In genomic region chr16:56729736-56730662, GRCh38 we compare ENCODE assay signal across 8 cellular contexts. TPM values are rescaled to one million over a fixed set of nuclear protein-coding genes. Genes with fewer than 3 reads are reported as not detected.
DNase-seq lines count a peak whose midpoint lies in the region; ATAC-seq and TF ChIP-seq lines count a peak whose summit lies in the region.

Gene NUP93, plus strand, starts transcription at chr16:56730129. Its CDS starts 18,119 bp downstream, at chr16:56748248.

- H3K27me3 ChIP-seq in DOHH2 (ENCODE audit: control insufficient read depth, low read length): no peaks in the 10 kb centered on the region

- peak within 1 kb of the TSS; percentile 76 for H3K4me2 ChIP-seq in DOHH2 (ENCODE audit: low read length)

- peak within 1 kb of the TSS; percentile 100 for H3K4me3 ChIP-seq in DOHH2 (ENCODE audit: low read length)

- H3K79me2 ChIP-seq in DOHH2 (ENCODE audit: control insufficient read depth, low read length): peaks cover 54% of the 10 kb centered on the region

- H3K9me3 ChIP-seq in DOHH2 (ENCODE audit: control insufficient read depth, insufficient read depth, low read length): no peaks in the 10 kb centered on the region

- H3K4me1 ChIP-seq in DOHH2 (ENCODE audit: control insufficient read depth, low read length): peaks cover 46% of the 10 kb centered on the region

- DNase-seq in GOT3 (lab: John Stamatoyannopoulos, UW) (peak; percentile 68), LoVo (ENCODE audit: low spot score) (peak; percentile 94), RWPE1 (ENCODE audit: low spot score) (peak; percentile 93), fibroblast of peridontal ligament (ENCODE audit: extremely low read depth) (peak; percentile 92)
- peak; percentile 93 for DNase-seq in natural killer cell treated with Interleukin-12 subunit alpha and Interleukin-12 subunit beta and Interleukin-15 and Interleukin-18, amount 100 ng/mL, for 72 hours (ENCODE audit: low spot score)
- peak; percentile 93 for DNase-seq in stimulated activated naive CD4-positive, alpha-beta T cell treated with Interleukin-2 at 50 U/mL for 16 hours (lab: John Stamatoyannopoulos, UW)

- H3K9me2 ChIP-seq in DOHH2 (replicated peaks; ENCODE audit: control insufficient read depth, low read length): no peaks in the 10 kb centered on the region

- CTCF ChIA-PET in RWPE1 (lab: Yijun Ruan, JAX): interaction anchor here (0.6 kb wide), 1 partner anchor 199 kb away, joined by 4 read pairs; no protein-coding TSS in a partner anchor

- peaks cover 9% of the 10 kb centered on the region for H3K4me1 Mint-ChIP-seq in activated T-helper 17 cell treated with anti-CD3 and anti-CD28 coated beads, Interleukin-2, amount 50 U/mL, for 72 hours
- peaks cover 12 to 16% of the 10 kb centered on the region in 2 donors for H3K4me1 Mint-ChIP-seq in natural killer cell treated with Interleukin-12 subunit alpha and Interleukin-12 subunit beta and Interleukin-15 and Interleukin-18, amount 100 ng/mL, for 72 hours (ENCODE audit: low read depth in 2 of 2)

- no peaks in the 10 kb centered on the region for H3F3A ChIP-seq in DOHH2 (ENCODE audit: control insufficient read depth, insufficient read depth)

- no peaks in the 10 kb centered on the region for H3K27me3 Mint-ChIP-seq in activated T-helper 17 cell treated with anti-CD3 and anti-CD28 coated beads, Interleukin-2, amount 50 U/mL, for 72 hours
- H3K27me3 Mint-ChIP-seq in natural killer cell treated with Interleukin-12 subunit alpha and Interleukin-12 subunit beta and Interleukin-15 and Interleukin-18, amount 100 ng/mL, for 72 hours: no peaks in the 10 kb centered on the region

- H3K27ac ChIP-seq in DOHH2 (ENCODE audit: low read depth, low read length) (no peak within 1 kb of the TSS; the same call in 1 of the 2 replicates), RWPE1 (peak within 1 kb of the TSS; percentile 81)

- peaks cover 20% of the 10 kb centered on the region; the same call in 1 of the 2 replicates for H4K20me1 ChIP-seq in DOHH2 (ENCODE audit: control insufficient read depth, insufficient read depth, low read depth, low read length)

- peaks cover 10% of the 10 kb centered on the region for H3K36me3 ChIP-seq in DOHH2 (ENCODE audit: control insufficient read depth, low read length)

- peak within 1 kb of the TSS; percentile 96 for H3K27ac Mint-ChIP-seq in activated T-helper 17 cell treated with anti-CD3 and anti-CD28 coated beads, Interleukin-2, amount 50 U/mL, for 72 hours
- no peak within 1 kb of the TSS for H3K27ac Mint-ChIP-seq in natural killer cell treated with Interleukin-12 subunit alpha and Interleukin-12 subunit beta and Interleukin-15 and Interleukin-18, amount 100 ng/mL, for 72 hours

- H3K4me3 Mint-ChIP-seq in activated T-helper 17 cell treated with anti-CD3 and anti-CD28 coated beads, Interleukin-2, amount 50 U/mL, for 72 hours: no peak within 1 kb of the TSS
- no peak within 1 kb of the TSS for H3K4me3 Mint-ChIP-seq in natural killer cell treated with Interleukin-12 subunit alpha and Interleukin-12 subunit beta and Interleukin-15 and Interleukin-18, amount 100 ng/mL, for 72 hours

- H3K9me3 Mint-ChIP-seq in activated T-helper 17 cell treated with anti-CD3 and anti-CD28 coated beads, Interleukin-2, amount 50 U/mL, for 72 hours: no peaks in the 10 kb centered on the region
- H3K9me3 Mint-ChIP-seq in natural killer cell treated with Interleukin-12 subunit alpha and Interleukin-12 subunit beta and Interleukin-15 and Interleukin-18, amount 100 ng/mL, for 72 hours: no peaks in the 10 kb centered on the region

- peak; percentile 97 for ATAC-seq in activated T-helper 17 cell treated with anti-CD3 and anti-CD28 coated beads, Interleukin-2, amount 50 U/mL, for 72 hours (replicated peaks)
- ATAC-seq in natural killer cell treated with Interleukin-12 subunit alpha and Interleukin-12 subunit beta and Interleukin-15 and Interleukin-18, amount 100 ng/mL, for 72 hours: peak; percentile 97 to 98

- POLR2A ChIA-PET in RWPE1 (lab: Yijun Ruan, JAX; ENCODE audit: low non-redundant PET): no interaction called here

- no peaks in the 10 kb centered on the region for H3K36me3 Mint-ChIP-seq in activated T-helper 17 cell treated with anti-CD3 and anti-CD28 coated beads, Interleukin-2, amount 50 U/mL, for 72 hours (ENCODE audit: low read depth)
- no peaks in the 10 kb centered on the region for H3K36me3 Mint-ChIP-seq in natural killer cell treated with Interleukin-12 subunit alpha and Interleukin-12 subunit beta and Interleukin-15 and Interleukin-18, amount 100 ng/mL, for 72 hours

- TF ChIP-seq CTCF in DOHH2 (IDR thresholded peaks at IDR 0.05; ENCODE audit: low read depth, low read length, poor library complexity, severe bottlenecking): peak; percentile 48
- no peak for TF ChIP-seq CTCF in RWPE1 (conservative IDR thresholded peaks at IDR 0.05; ENCODE audit: low read depth)

RNA-seq across cellular contexts. Expression of gene NUP93, which starts in this region (rescaled TPM):
- 100 to 1,000 TPM in 1 of 2 donors, 10 to 100 TPM in 1; 51.5 to 112 TPM for total RNA-seq in activated T-helper 17 cell treated with anti-CD3 and anti-CD28 coated beads, Interleukin-2, amount 50 U/mL, for 72 hours
- total RNA-seq in natural killer cell treated with Interleukin-12 subunit alpha and Interleukin-12 subunit beta and Interleukin-15 and Interleukin-18, amount 100 ng/mL, for 72 hours: 100 to 1,000 TPM; 111 to 171 TPM
